17 cellular contexts compared by ENCODE assay signal in the genomic region with DNA sequence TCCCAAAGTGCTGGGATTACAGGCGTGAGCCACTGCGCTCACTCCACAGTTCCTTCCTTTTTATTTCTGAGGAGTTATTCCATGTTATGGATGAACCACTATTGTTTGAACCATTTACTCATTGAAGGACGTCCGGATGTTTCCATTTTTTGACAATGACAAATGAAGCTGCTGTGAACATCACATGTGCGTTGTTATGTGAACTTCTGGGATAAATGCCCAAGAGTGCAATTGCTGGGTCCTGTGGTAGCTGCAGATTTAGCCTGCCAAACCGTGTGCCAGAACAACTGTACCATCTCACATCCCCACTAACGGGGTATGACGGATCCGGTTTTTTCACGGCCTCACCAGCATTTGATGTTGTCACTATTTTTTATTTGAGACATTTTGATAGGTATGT.
"Had no signal": no experiment of that assay in that cellular context is flagged by ENCODE, and none has a peak within 500 bp of the region (broad histone marks: within the 10 kb centered on the region; RNA-seq: fewer than 3 reads in every experiment).

No MANE protein-coding gene starts in this region.

- H3K4me3 Mint-ChIP-seq: activated CD8-positive, alpha-beta T cell treated with anti-CD3 and anti-CD28 coated beads, Interleukin-2, amount 10 ng/mL, durations not matched to agents 7 days and 5 days; activated naive CD4-positive, alpha-beta T cell treated with anti-CD3 and anti-CD28 coated beads, Interleukin-2, amount 10 ng/mL, durations not matched to agents 7 days and 5 days; activated T-helper 1 cell treated with anti-CD3 and anti-CD28 coated beads, Interleukin-12 subunit alpha, Interleukin-12 subunit beta, Interleukin-2, Interleukin-4 antibody, amounts not matched to agents 30 ng/mL and 10 ng/mL and 1 ng/mL, durations not matched to agents 14 hours and 24 hours and 36 hours; memory B cell; neural progenitor cell; stimulated activated naive B cell treated with anti-CD40 and anti-IgM and Interleukin-4, amounts not matched to agents 10 μg/mL and 1 μg/mL and 100 μg/mL, for 72 hours; T-helper 17 cell; WTC11 had no signal

- H3K9me3 Mint-ChIP-seq: memory B cell, WTC11 had no signal

- H3K36me3 ChIP-seq: neural progenitor cell, pancreas, upper lobe of left lung had no signal

- H3K4me1 ChIP-seq: neural progenitor cell, pancreas, upper lobe of left lung had no signal

- DNase-seq: activated CD4-positive, alpha-beta T cell treated with anti-CD3 and anti-CD28 coated beads for 48 hours; activated CD8-positive, alpha-beta memory T cell treated with anti-CD3 and anti-CD28 coated beads, Interleukin-2, amount 50 U/mL, for 48 hours; activated CD8-positive, alpha-beta T cell treated with anti-CD3 and anti-CD28 coated beads, Interleukin-2, amount 10 ng/mL, durations not matched to agents 7 days and 5 days; activated naive CD4-positive, alpha-beta T cell treated with anti-CD3 and anti-CD28 coated beads, Interleukin-2, amount 10 ng/mL, durations not matched to agents 7 days and 5 days; central memory CD4-positive, alpha-beta T cell; effector memory CD4-positive, alpha-beta T cell; left colon; pancreas; stimulated activated CD4-positive, alpha-beta T cell treated with anti-CD3 and anti-CD28 coated beads, Interleukin-2, amount 100 ng/mL, for 24 hours; stimulated activated naive B cell treated with anti-CD40 and anti-IgM and Interleukin-4, amounts not matched to agents 10 μg/mL and 1 μg/mL and 100 μg/mL, for 72 hours; T-helper 17 cell; upper lobe of left lung had no signal

- H3K27ac Mint-ChIP-seq: activated CD8-positive, alpha-beta T cell treated with anti-CD3 and anti-CD28 coated beads, Interleukin-2, amount 10 ng/mL, durations not matched to agents 7 days and 5 days; activated naive CD4-positive, alpha-beta T cell treated with anti-CD3 and anti-CD28 coated beads, Interleukin-2, amount 10 ng/mL, durations not matched to agents 7 days and 5 days; activated T-helper 1 cell treated with anti-CD3 and anti-CD28 coated beads, Interleukin-12 subunit alpha, Interleukin-12 subunit beta, Interleukin-2, Interleukin-4 antibody, amounts not matched to agents 30 ng/mL and 10 ng/mL and 1 ng/mL, durations not matched to agents 14 hours and 24 hours and 36 hours; memory B cell; neural progenitor cell; stimulated activated naive B cell treated with anti-CD40 and anti-IgM and Interleukin-4, amounts not matched to agents 10 μg/mL and 1 μg/mL and 100 μg/mL, for 72 hours; T-helper 17 cell; WTC11 had no signal

- H3K27ac ChIP-seq: coronary artery, neural progenitor cell, pancreas, upper lobe of left lung had no signal

- H2AFZ ChIP-seq: neural progenitor cell had no signal

- H3K4me1 Mint-ChIP-seq: activated naive CD4-positive, alpha-beta T cell treated with anti-CD3 and anti-CD28 coated beads, Interleukin-2, amount 10 ng/mL, durations not matched to agents 7 days and 5 days; memory B cell; stimulated activated naive B cell treated with anti-CD40 and anti-IgM and Interleukin-4, amounts not matched to agents 10 μg/mL and 1 μg/mL and 100 μg/mL, for 72 hours; T-helper 17 cell; WTC11 had no signal

- H3K4me3 ChIP-seq: coronary artery, neural progenitor cell, pancreas, upper lobe of left lung had no signal

- H3K9me3 ChIP-seq: pancreas, upper lobe of left lung had no signal

- H3K9ac ChIP-seq: neural progenitor cell had no signal

- ATAC-seq: activated CD8-positive, alpha-beta T cell treated with anti-CD3 and anti-CD28 coated beads, Interleukin-2, amount 10 ng/mL, durations not matched to agents 7 days and 5 days; left colon; pancreas; stimulated activated naive B cell treated with anti-CD40 and anti-IgM and Interleukin-4, amounts not matched to agents 10 μg/mL and 1 μg/mL and 100 μg/mL, for 72 hours; T-helper 17 cell; WTC11 had no signal

- H3K4me2 ChIP-seq: neural progenitor cell had no signal

- H3K36me3 Mint-ChIP-seq: activated naive CD4-positive, alpha-beta T cell treated with anti-CD3 and anti-CD28 coated beads, Interleukin-2, amount 10 ng/mL, durations not matched to agents 7 days and 5 days; memory B cell; neural progenitor cell; stimulated activated naive B cell treated with anti-CD40 and anti-IgM and Interleukin-4, amounts not matched to agents 10 μg/mL and 1 μg/mL and 100 μg/mL, for 72 hours; WTC11 had no signal

- H3K27me3 ChIP-seq: neural progenitor cell, pancreas, upper lobe of left lung had no signal
